Comparison of ENCODE assay signal across 26 cellular contexts in genomic region chr4:154137320-154137905, GRCh38.
DNase-seq lines count a peak whose midpoint lies in the region; ATAC-seq and TF ChIP-seq lines count a peak whose summit lies in the region.
"Had no signal": no experiment of that assay in that cellular context is flagged by ENCODE, and none has a peak within 500 bp of the region (broad histone marks: within the 10 kb centered on the region; RNA-seq: fewer than 3 reads in every experiment).

No MANE protein-coding gene starts in this region.

- no peaks in the 10 kb centered on the region for H3F3A ChIP-seq in neural progenitor cell (ENCODE audit: low read depth)

- TF ChIP-seq CTCF in WTC11 (IDR thresholded peaks at IDR 0.05) (no peak), neural progenitor cell (IDR thresholded peaks at IDR 0.05) (no peak)

- CTCF ChIA-PET in WTC11 (lab: Charles Lee), result interaction anchor here (1.4 to 1.7 kb wide), 2 partner anchors 345 to 346 kb away, joined by 4 to 6 read pairs; no protein-coding TSS in a partner anchor

- peaks cover 12% of the 10 kb centered on the region for H3K9me3 Mint-ChIP-seq in WTC11
- no peaks in the 10 kb centered on the region for H3K9me3 Mint-ChIP-seq in neural progenitor cell

- H3K36me3 ChIP-seq in H7 (replicated peaks; ENCODE audit: control insufficient read depth, insufficient read depth, low read length) (no peaks in the 10 kb centered on the region), iPS-20b (ENCODE audit: insufficient read depth, low read depth, low read length) (no peaks in the 10 kb centered on the region), neural progenitor cell (no peaks in the 10 kb centered on the region)
- H3K36me3 ChIP-seq: BE2C, HAP-1, Peyer's patch had no signal

- no peaks in the 10 kb centered on the region for H3K79me2 ChIP-seq in neural progenitor cell (ENCODE audit: low read depth)

- H3K36me3 Mint-ChIP-seq in WTC11 (no peaks in the 10 kb centered on the region), neural progenitor cell (no peaks in the 10 kb centered on the region)
- H3K36me3 Mint-ChIP-seq: CD14-positive monocyte; CD8-positive, alpha-beta memory T cell had no signal

- peaks cover 20% of the 10 kb centered on the region; the same call in 1 of the 2 replicates for H3K4me1 ChIP-seq in iPS-20b (ENCODE audit: insufficient read depth, low read length)
- H3K4me1 ChIP-seq in neural progenitor cell, result peaks cover 2% of the 10 kb centered on the region
- H3K4me1 ChIP-seq: BE2C, HAP-1, Peyer's patch had no signal

- H3K27ac Mint-ChIP-seq in WTC11, result peak overlapping the region; percentile 76; the same call in 1 of the 2 replicates
- no peak overlapping the region for H3K27ac Mint-ChIP-seq in neural progenitor cell
- H3K27ac Mint-ChIP-seq: CD14-positive monocyte; CD8-positive, alpha-beta memory T cell; HFFc6 had no signal

- ATAC-seq in WTC11, result peak; percentile 70

- DNase-seq in H7 (peak; percentile 43), WTC11 (ENCODE audit: low spot score) (no peak), neural progenitor cell (ENCODE audit: low spot score) (no peak), DMS 273 treated with DMSO at 0.1 percent for 48 hours (lab: John Stamatoyannopoulos, UW) (no peak), RPMI8226 (no peak), NCI-H446 treated with DMSO at 0.1 percent for 48 hours (lab: John Stamatoyannopoulos, UW) (no peak), HT-29 (ENCODE audit: low spot score) (no peak)
- DNase-seq: 8988T; ACHN; BE2C; CD8-positive, alpha-beta memory T cell; DND-41; HFFc6; Kasumi-1; NCI-H1105 treated with DMSO at 0.1 percent for 48 hours; NCI-H146; NCI-H1930; NCI-H2107; NCI-H526 treated with DMSO at 0.1 percent for 48 hours; OCI-M1; Peyer's patch; SIG-M5 had no signal

- H3K9me3 ChIP-seq in iPS-20b (ENCODE audit: insufficient read depth, low read depth, low read length) (no peaks in the 10 kb centered on the region), neural progenitor cell (ENCODE audit: low read depth) (no peaks in the 10 kb centered on the region)
- H3K9me3 ChIP-seq: BE2C, HAP-1, Peyer's patch had no signal

- POLR2A ChIA-PET in WTC11 (lab: Charles Lee), result interaction anchor here (0.8 kb wide), 1 partner anchor 344 kb away, joined by 3 read pairs; no protein-coding TSS in a partner anchor

- peaks cover 29% of the 10 kb centered on the region for H3K4me1 Mint-ChIP-seq in WTC11
- H3K4me1 Mint-ChIP-seq in neural progenitor cell, result no peaks in the 10 kb centered on the region
- H3K4me1 Mint-ChIP-seq: CD14-positive monocyte; CD8-positive, alpha-beta memory T cell had no signal

- H3K4me3 Mint-ChIP-seq in WTC11, result 0 out of 2 replicates have a peak overlapping the region, but pooled peaks have one; percentile 4
- H3K4me3 Mint-ChIP-seq in neural progenitor cell, result no peak overlapping the region
- H3K4me3 Mint-ChIP-seq: CD14-positive monocyte; CD8-positive, alpha-beta memory T cell; HFFc6 had no signal

- no peak overlapping the region for H3K4me3 ChIP-seq in H7 (ENCODE audit: insufficient read depth, low read depth, low read length)
- peak overlapping the region; percentile 45; the same call in 1 of the 2 replicates for H3K4me3 ChIP-seq in iPS-20b (ENCODE audit: low read length)
- no peak overlapping the region for H3K4me3 ChIP-seq in neural progenitor cell
- H3K4me3 ChIP-seq: HAP-1, Peyer's patch, SK-N-MC had no signal

- H3K27ac ChIP-seq in iPS-20b (ENCODE audit: low read length) (peak overlapping the region; percentile 91), neural progenitor cell (no peak overlapping the region)
- H3K27ac ChIP-seq: Peyer's patch, SK-N-MC had no signal

- peak overlapping the region; percentile 73 for H2AFZ ChIP-seq in neural progenitor cell (replicated peaks)

- H3K27me3 ChIP-seq in H7 (ENCODE audit: control insufficient read depth, insufficient read depth, low read length) (no peaks in the 10 kb centered on the region), iPS-20b (ENCODE audit: insufficient read depth, low read length) (no peaks in the 10 kb centered on the region; the same call in 1 of the 2 replicates), neural progenitor cell (no peaks in the 10 kb centered on the region)
- H3K27me3 ChIP-seq: Peyer's patch had no signal

- no peaks in the 10 kb centered on the region for H4K20me1 ChIP-seq in neural progenitor cell (ENCODE audit: low read depth)

- no peak overlapping the region for H3K4me2 ChIP-seq in neural progenitor cell

- H3K27me3 Mint-ChIP-seq in WTC11 (ENCODE audit: low read depth) (peaks cover 5% of the 10 kb centered on the region; the same call in 1 of the 2 replicates), neural progenitor cell (ENCODE audit: insufficient read depth, low read depth) (peaks cover 3% of the 10 kb centered on the region)

- H3K9ac ChIP-seq in iPS-20b (ENCODE audit: low read depth, low read length) (peak overlapping the region; percentile 61; the same call in 1 of the 2 replicates), neural progenitor cell (no peak overlapping the region)

TF ChIP-seq in WTC11, 78 proteins besides CTCF, POLR2A, EP300 and RAD21 (continues in another document):
- TF ChIP-seq RELA (CRISPR knock-in tag; IDR thresholded peaks at IDR 0.05; ENCODE audit: borderline replicate concordance) (no peak), ETV6 (CRISPR knock-in tag; IDR thresholded peaks at IDR 0.05) (no peak), MXD4 (CRISPR knock-in tag; IDR thresholded peaks at IDR 0.05; ENCODE audit: borderline replicate concordance) (no peak), TCF7 (CRISPR knock-in tag; IDR thresholded peaks at IDR 0.05; ENCODE audit: low read depth) (no peak), CREM (CRISPR knock-in tag; IDR thresholded peaks at IDR 0.05) (no peak), E2F1 (CRISPR knock-in tag; IDR thresholded peaks at IDR 0.05) (0 out of 2 replicates have a peak, but pooled peaks have one; percentile 21), NR2C2 (CRISPR knock-in tag; IDR thresholded peaks at IDR 0.05) (no peak), SP1 (CRISPR knock-in tag; conservative IDR thresholded peaks at IDR 0.05) (peak; percentile 30; the same call in 1 of the 2 replicates), CREB1 (CRISPR knock-in tag; IDR thresholded peaks at IDR 0.05) (no peak), MYBL2 (CRISPR knock-in tag; IDR thresholded peaks at IDR 0.05) (0 out of 2 replicates have a peak, but pooled peaks have one; percentile 30), ZBTB43 (CRISPR knock-in tag; IDR thresholded peaks at IDR 0.05) (no peak)
- TF ChIP-seq, protein P1, sequence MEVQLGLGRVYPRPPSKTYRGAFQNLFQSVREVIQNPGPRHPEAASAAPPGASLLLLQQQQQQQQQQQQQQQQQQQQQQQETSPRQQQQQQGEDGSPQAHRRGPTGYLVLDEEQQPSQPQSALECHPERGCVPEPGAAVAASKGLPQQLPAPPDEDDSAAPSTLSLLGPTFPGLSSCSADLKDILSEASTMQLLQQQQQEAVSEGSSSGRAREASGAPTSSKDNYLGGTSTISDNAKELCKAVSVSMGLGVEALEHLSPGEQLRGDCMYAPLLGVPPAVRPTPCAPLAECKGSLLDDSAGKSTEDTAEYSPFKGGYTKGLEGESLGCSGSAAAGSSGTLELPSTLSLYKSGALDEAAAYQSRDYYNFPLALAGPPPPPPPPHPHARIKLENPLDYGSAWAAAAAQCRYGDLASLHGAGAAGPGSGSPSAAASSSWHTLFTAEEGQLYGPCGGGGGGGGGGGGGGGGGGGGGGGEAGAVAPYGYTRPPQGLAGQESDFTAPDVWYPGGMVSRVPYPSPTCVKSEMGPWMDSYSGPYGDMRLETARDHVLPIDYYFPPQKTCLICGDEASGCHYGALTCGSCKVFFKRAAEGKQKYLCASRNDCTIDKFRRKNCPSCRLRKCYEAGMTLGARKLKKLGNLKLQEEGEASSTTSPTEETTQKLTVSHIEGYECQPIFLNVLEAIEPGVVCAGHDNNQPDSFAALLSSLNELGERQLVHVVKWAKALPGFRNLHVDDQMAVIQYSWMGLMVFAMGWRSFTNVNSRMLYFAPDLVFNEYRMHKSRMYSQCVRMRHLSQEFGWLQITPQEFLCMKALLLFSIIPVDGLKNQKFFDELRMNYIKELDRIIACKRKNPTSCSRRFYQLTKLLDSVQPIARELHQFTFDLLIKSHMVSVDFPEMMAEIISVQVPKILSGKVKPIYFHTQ (CRISPR knock-in tag; IDR thresholded peaks at IDR 0.05), result no peak
- TF ChIP-seq, protein P2, sequence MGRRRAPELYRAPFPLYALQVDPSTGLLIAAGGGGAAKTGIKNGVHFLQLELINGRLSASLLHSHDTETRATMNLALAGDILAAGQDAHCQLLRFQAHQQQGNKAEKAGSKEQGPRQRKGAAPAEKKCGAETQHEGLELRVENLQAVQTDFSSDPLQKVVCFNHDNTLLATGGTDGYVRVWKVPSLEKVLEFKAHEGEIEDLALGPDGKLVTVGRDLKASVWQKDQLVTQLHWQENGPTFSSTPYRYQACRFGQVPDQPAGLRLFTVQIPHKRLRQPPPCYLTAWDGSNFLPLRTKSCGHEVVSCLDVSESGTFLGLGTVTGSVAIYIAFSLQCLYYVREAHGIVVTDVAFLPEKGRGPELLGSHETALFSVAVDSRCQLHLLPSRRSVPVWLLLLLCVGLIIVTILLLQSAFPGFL (CRISPR knock-in tag; IDR thresholded peaks at IDR 0.05; ENCODE audit: borderline replicate concordance), result no peak
